35 cellular contexts compared by ENCODE assay signal in genomic region chr1:204773246-204773645, GRCh38.
"Had no signal": no experiment of that assay in that cellular context is flagged by ENCODE, and none has a peak within 500 bp of the region (broad histone marks: within the 10 kb centered on the region; RNA-seq: fewer than 3 reads in every experiment).

No MANE protein-coding gene starts in this region.

- H3K9ac ChIP-seq: KMS-11 had no signal

- DNase-seq: Karpas-422, Kasumi-1, KG1, MG63, MM.1S, MV-4-11, NCI-H1048, NCI-H1092, NCI-H1092 treated with DMSO at 0.1 percent for 48 hours, NCI-H1105, NCI-H1105 treated with DMSO at 0.1 percent for 48 hours, NCI-H1417, NCI-H1417 treated with DMSO at 0.1 percent for 48 hours, NCI-H1436, NCI-H1436 treated with DMSO at 0.1 percent for 48 hours, NCI-H146, NCI-H1694, NCI-H1694 treated with DMSO at 0.1 percent for 48 hours, NCI-H187, NCI-H187 treated with DMSO at 0.1 percent for 48 hours, NCI-H1930, NCI-H2029, NCI-H2029 treated with DMSO at 0.1 percent for 48 hours, NCI-H2081, NCI-H2081 treated with DMSO at 0.1 percent for 48 hours, NCI-H2107, NCI-H2171, NCI-H2171 treated with DMSO at 0.1 percent for 48 hours, NCI-H2227 treated with DMSO at 0.1 percent for 48 hours, NCI-H226, NCI-H345, NCI-H446, NCI-H446 treated with DMSO at 0.1 percent for 48 hours, NCI-H510A had no signal

- H3K36me3 ChIP-seq: MG63 had no signal

- H3K27ac ChIP-seq: KMS-11 had no signal

- H3K27me3 ChIP-seq: MG63 had no signal

- H3K4me3 ChIP-seq: MG63 had no signal

- H3K4me2 ChIP-seq: KMS-11 had no signal
